In the genomic region with DNA sequence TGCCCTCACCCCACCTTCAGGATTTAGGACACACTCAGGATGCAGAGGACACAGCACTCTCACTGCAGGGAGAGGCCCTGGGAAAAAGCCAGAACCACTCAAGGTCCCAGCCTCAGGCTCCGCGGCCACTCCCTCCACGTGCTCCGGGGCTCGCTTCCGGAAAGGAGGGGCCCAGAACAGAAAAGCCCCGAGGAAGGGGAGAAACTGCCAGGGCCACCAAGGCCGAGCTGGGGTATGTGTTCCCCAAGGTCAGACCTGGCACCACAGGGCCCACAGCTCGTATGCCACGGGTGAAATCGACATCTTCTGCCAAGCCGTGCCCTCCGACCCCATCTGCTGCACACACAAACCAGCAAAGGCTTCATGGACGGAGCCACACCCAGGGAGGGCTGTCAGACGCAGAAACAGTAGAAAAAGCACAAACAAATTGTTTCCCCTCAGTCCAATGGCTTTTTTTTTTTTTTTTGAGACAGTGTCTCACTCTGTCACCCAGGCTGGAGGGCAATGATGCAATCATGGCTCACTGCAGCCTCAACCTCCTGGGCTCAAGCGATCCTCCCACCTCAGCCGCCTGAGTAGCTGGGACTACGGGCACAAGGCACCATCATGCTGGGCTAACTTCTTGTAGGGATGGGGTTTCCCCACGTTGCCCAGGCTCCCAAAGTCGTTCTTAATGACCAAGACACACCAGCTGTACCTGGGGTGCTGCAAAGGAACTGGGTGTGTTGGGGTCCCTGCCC, we compare ENCODE assay signal across 18 cellular contexts. TPM values are rescaled to one million over a fixed set of nuclear protein-coding genes. Genes with fewer than 3 reads are reported as not detected.
DNase-seq lines count a peak whose midpoint lies in the region; ATAC-seq and TF ChIP-seq lines count a peak whose summit lies in the region.
"Had no signal": no experiment of that assay in that cellular context is flagged by ENCODE, and none has a peak within 500 bp of the region (broad histone marks: within the 10 kb centered on the region; RNA-seq: fewer than 3 reads in every experiment).

No MANE protein-coding gene starts in this region.

- no peaks in the 10 kb centered on the region for H4K20me1 ChIP-seq in GM23248 (ENCODE audit: insufficient read depth)

- H2AFZ ChIP-seq in GM23248 = no peak overlapping the region
- H2AFZ ChIP-seq: PC-9 had no signal

- peaks cover 27% of the 10 kb centered on the region for H3K4me1 Mint-ChIP-seq in neural crest cell
- peaks cover 1% of the 10 kb centered on the region for H3K4me1 Mint-ChIP-seq in activated T-cell treated with anti-CD3 and anti-CD28 coated beads, Interleukin-2, amount 50 U/mL, for 24 hours (ENCODE audit: low read depth)

- ATAC-seq in gastroesophageal sphincter = peak; percentile 57
- ATAC-seq: body of pancreas, foreskin keratinocyte had no signal

- H3K27ac ChIP-seq in GM23248 (no peak overlapping the region), gastroesophageal sphincter (no peak overlapping the region)
- H3K27ac ChIP-seq: body of pancreas, foreskin keratinocyte, PC-9 had no signal

- DNase-seq in GM23248 = peak; percentile 26
- peak; percentile 86 for DNase-seq in NB4 (ENCODE audit: low read depth)
- DNase-seq in neural crest cell (ENCODE audit: low read depth, low spot score) = no peak
- no peak for DNase-seq in RKO (ENCODE audit: low spot score)
- DNase-seq in NCI-H226 = no peak
- no peak for DNase-seq in cerebellar nuclear complex (lab: John Stamatoyannopoulos, UW)
- no peak for DNase-seq in activated T-cell treated with anti-CD3 and anti-CD28 coated beads, Interleukin-2, amount 50 U/mL, for 24 hours
- DNase-seq: activated naive CD4-positive, alpha-beta T cell; BE2C; body of pancreas; DMS53; effector CD4-positive, alpha-beta T cell; foreskin keratinocyte; NCI-H1048; NCI-H2171; PC-9; stimulated activated CD4-positive, alpha-beta T cell treated with anti-CD3 and anti-CD28 coated beads, Interleukin-2, amount 100 ng/mL, for 24 hours had no signal

- peaks cover 5% of the 10 kb centered on the region for H3K36me3 Mint-ChIP-seq in neural crest cell (ENCODE audit: low read depth)
- no peaks in the 10 kb centered on the region for H3K36me3 Mint-ChIP-seq in activated T-cell treated with anti-CD3 and anti-CD28 coated beads, Interleukin-2, amount 50 U/mL, for 24 hours (ENCODE audit: low read depth)

- 47 to 54% methylated on average over 20 of the region's 20 CpGs for WGBS in GM23248 (ENCODE audit: low coverage in 1 of 2, low lambda C conversion rate in 2 of 2, missing lambda C conversion rate in 2 of 2), 2 experiments
- WGBS in gastroesophageal sphincter (ENCODE audit: low coverage in 1 of 2), 2 donors = 71% methylated on average over 4 of the region's 20 CpGs; no CpG with 5 or more reads in 1 of the 2 donors

- no peak for TF ChIP-seq CTCF in NB4 (IDR thresholded peaks at IDR 0.05; ENCODE audit: low read depth, low read length)
- no peak for TF ChIP-seq CTCF in gastroesophageal sphincter (IDR thresholded peaks at IDR 0.05)
- no peak for TF ChIP-seq CTCF in neural crest cell (conservative IDR thresholded peaks at IDR 0.05)

- TF ChIP-seq POLR2A in NB4 (IDR thresholded peaks at IDR 0.05; ENCODE audit: extremely low read depth, insufficient read length) (no peak), gastroesophageal sphincter (IDR thresholded peaks at IDR 0.05) (no peak)

- no peak for TF ChIP-seq EP300 in gastroesophageal sphincter (IDR thresholded peaks at IDR 0.05)

- H3K9me3 Mint-ChIP-seq in neural crest cell = no peaks in the 10 kb centered on the region
- no peaks in the 10 kb centered on the region for H3K9me3 Mint-ChIP-seq in activated T-cell treated with anti-CD3 and anti-CD28 coated beads, Interleukin-2, amount 50 U/mL, for 24 hours

- in situ Hi-C loops in GM23248 (cut with MboI) = no loop called here

- H3K27me3 ChIP-seq in GM23248 (replicated peaks; ENCODE audit: insufficient read depth) = no peaks in the 10 kb centered on the region
- no peaks in the 10 kb centered on the region for H3K27me3 ChIP-seq in gastroesophageal sphincter
- H3K27me3 ChIP-seq: BE2C, body of pancreas had no signal

- peak overlapping the region; percentile 50 for H3K27ac Mint-ChIP-seq in neural crest cell (ENCODE audit: unreplicated experiment)
- no peak overlapping the region for H3K27ac Mint-ChIP-seq in activated T-cell treated with anti-CD3 and anti-CD28 coated beads, Interleukin-2, amount 50 U/mL, for 24 hours

- H3K4me1 ChIP-seq in GM23248 (ENCODE audit: insufficient read depth) (no peaks in the 10 kb centered on the region), gastroesophageal sphincter (peaks cover 0 to 34% (median 5%) of the 10 kb centered on the region in 3 donors)
- H3K4me1 ChIP-seq: BE2C, body of pancreas, foreskin keratinocyte had no signal

- H3K9me2 ChIP-seq in GM23248 (ENCODE audit: insufficient read depth) = no peaks in the 10 kb centered on the region

- no peaks in the 10 kb centered on the region for H3K79me2 ChIP-seq in GM23248 (ENCODE audit: insufficient read depth)

- H3K27me3 Mint-ChIP-seq in neural crest cell (ENCODE audit: low read depth) = no peaks in the 10 kb centered on the region
- no peaks in the 10 kb centered on the region for H3K27me3 Mint-ChIP-seq in activated T-cell treated with anti-CD3 and anti-CD28 coated beads, Interleukin-2, amount 50 U/mL, for 24 hours

- H3F3A ChIP-seq in GM23248 (ENCODE audit: insufficient read depth) = no peaks in the 10 kb centered on the region

- no peak overlapping the region for H3K4me3 Mint-ChIP-seq in neural crest cell
- no peak overlapping the region for H3K4me3 Mint-ChIP-seq in activated T-cell treated with anti-CD3 and anti-CD28 coated beads, Interleukin-2, amount 50 U/mL, for 24 hours

- no peak overlapping the region for H3K4me2 ChIP-seq in GM23248 (ENCODE audit: unreplicated experiment)
- H3K4me2 ChIP-seq: PC-9 had no signal

- H3K36me3 ChIP-seq in GM23248 (ENCODE audit: low read depth) (no peaks in the 10 kb centered on the region), gastroesophageal sphincter (peaks cover 0 to 40% of the 10 kb centered on the region in 2 donors)
- H3K36me3 ChIP-seq: BE2C had no signal

- no peak overlapping the region for H3K9ac ChIP-seq in GM23248

- H3K4me3 ChIP-seq in GM23248 (no peak overlapping the region), NB4 (ENCODE audit: low read depth, low read length) (no peak overlapping the region), gastroesophageal sphincter (no peak overlapping the region)
- H3K4me3 ChIP-seq: body of pancreas, PC-9 had no signal

- H3K9me3 ChIP-seq in GM23248 (ENCODE audit: low read depth) = no peaks in the 10 kb centered on the region
- H3K9me3 ChIP-seq in gastroesophageal sphincter = no peaks in the 10 kb centered on the region
- H3K9me3 ChIP-seq: body of pancreas had no signal

RNA-seq across cellular contexts. Expression of a gene that starts 33.4 kb away (rescaled TPM):
- 63.9 and 64.9 TPM in 2 replicates for total RNA-seq in GM23248 (2014; rRNA removed; shearing (Covaris generic))
- polyA plus RNA-seq in GM23248 (2016; fragmentation: Nextera tagmentation; extraction: Ambion mirVana) = 21.3 and 22.7 TPM in 2 replicates
- total RNA-seq in gastroesophageal sphincter = 10 to 100 TPM; 36.5 to 98.7 (median 59.9) TPM
- total RNA-seq in neural crest cell = 73.3 and 79.1 TPM in 2 replicates

RNA-seq across cellular contexts. Expression of a gene that starts 36.5 kb away (rescaled TPM):
- 14.1 and 32.0 TPM in 2 replicates for total RNA-seq in GM23248 (2014; rRNA removed; shearing (Covaris generic))
- 2.4 and 3.7 TPM in 2 replicates for polyA plus RNA-seq in GM23248 (2016; fragmentation: Nextera tagmentation; extraction: Ambion mirVana)
- total RNA-seq in gastroesophageal sphincter = 10 to 100 TPM in 1 of 4 donors, 1 to 10 TPM in 3; 4.7 to 17.0 (median 7.2) TPM
- total RNA-seq in neural crest cell = 16.5 and 17.6 TPM in 2 replicates

RNA-seq across cellular contexts. Expression of a gene that starts 58.1 kb away (rescaled TPM):
- 1.9 and 3.9 TPM in 2 replicates for total RNA-seq in GM23248 (2014; rRNA removed; shearing (Covaris generic))
- 0.33 and 0.38 TPM in 2 replicates for polyA plus RNA-seq in GM23248 (2016; fragmentation: Nextera tagmentation; extraction: Ambion mirVana)
- total RNA-seq in gastroesophageal sphincter (10 to 100 TPM in 2 of 4 donors, 1 to 10 TPM in 2; 8.1 to 13.8 (median 10.2) TPM), neural crest cell (23.7 and 23.8 TPM in 2 replicates)

Comparison
In these comparisons a context has a peak if more than half of its experiments do, and no peak if none do; other contexts are left out.
1. DNase-seq: peak in GM23248 (single experiment) and NB4 (single experiment); none in neural crest cell (single experiment), RKO (single experiment), NCI-H226 (single experiment), cerebellar nuclear complex (0 of 2) and activated T-cell treated with anti-CD3 and anti-CD28 coated beads, Interleukin-2, amount 50 U/mL, for 24 hours (single experiment).